8 cellular contexts compared by ENCODE assay signal in genomic region chr19:12494260-12494860, GRCh38. TPM values are rescaled to one million over a fixed set of nuclear protein-coding genes. Genes with fewer than 3 reads are reported as not detected.
DNase-seq lines count a peak whose midpoint lies in the region; ATAC-seq, FAIRE-seq and TF ChIP-seq lines count a peak whose summit lies in the region.

No MANE protein-coding gene starts in this region.

- RAD21 ChIA-PET in GM12878 (lab: Charles Lee; ENCODE audit: unreplicated experiment), result interaction anchor here (1.3 to 1.5 kb wide), 3 partner anchors 12 to 432 kb away, joined by 3 to 5 read pairs (median 5); partner anchors contain the start of gene ZNF563

- peak overlapping the region; percentile 19; the same call in 1 of the 2 replicates for H3K4me3 Mint-ChIP-seq in HFFc6

- H3K27me3 Mint-ChIP-seq in HFFc6 (ENCODE audit: insufficient read depth), result no peaks in the 10 kb centered on the region; the same call in 1 of the 2 replicates

- no peak for TF ChIP-seq CTCF in A673 (conservative IDR thresholded peaks at IDR 0.05; ENCODE audit: low read depth, low read length)
- no peak for TF ChIP-seq CTCF in HFFc6 (IDR thresholded peaks at IDR 0.05)
- TF ChIP-seq CTCF in GM12878 (IDR thresholded peaks at IDR 0.05 in 2 of 3, conservative IDR thresholded peaks at IDR 0.05 in 1 of 3; ENCODE audit: control insufficient read depth in 2 of 3, extremely low read depth in 1 of 3, insufficient read depth in 1 of 3, low read depth in 3 of 3, low read length in 3 of 3), result no peak

- FAIRE-seq in GM12878 (lab: Jason Lieb, UNC) (no peak), H54 (lab: Jason Lieb, UNC) (no peak)

- peak overlapping the region; percentile 76 for H3K4me2 ChIP-seq in GM12878 (ENCODE audit: control insufficient read depth, insufficient read depth)

- H4K20me1 ChIP-seq in GM12878 (ENCODE audit: control insufficient read depth, insufficient read depth), result no peaks in the 10 kb centered on the region

- H3K9me3 Mint-ChIP-seq in HFFc6, result peaks cover 8% of the 10 kb centered on the region

- CTCF ChIA-PET in A673 (lab: Charles Lee) (no interaction called here), GM12878 (lab: Yijun Ruan, JAX) (interaction anchor here (0.6 to 1.9 kb wide), 6 partner anchors 12 to 697 kb away, joined by 3 to 5 read pairs (median 4); no protein-coding TSS in a partner anchor)

- TF ChIP-seq EP300 in GM12878 (IDR thresholded peaks at IDR 0.05; ENCODE audit: borderline replicate concordance in 1 of 2, control insufficient read depth in 1 of 2, low read depth in 2 of 2, low read length in 2 of 2), result no peak

- peaks cover 12% of the 10 kb centered on the region for H3K4me1 Mint-ChIP-seq in HFFc6 (ENCODE audit: low read depth)

- in situ Hi-C loops in GM12878 (cut with MboI), result no loop called here

- ATAC-seq in GM12878, result no peak
- no peak for ATAC-seq in GM21381 (IDR thresholded peaks at IDR 0.05; ENCODE audit: unreplicated experiment)
- ATAC-seq in GM21515 (IDR thresholded peaks at IDR 0.05; ENCODE audit: unreplicated experiment), result no peak

- no peak for DNase-seq in A673 (ENCODE audit: low spot score)
- no peak for DNase-seq in HFFc6
- no peak for DNase-seq in GM12878 (ENCODE audit: low read depth, low spot score)
- DNase-seq in H54 (ENCODE audit: insufficient read length, low spot score), result no peak
- no peak for DNase-seq in AML-193 (lab: John Stamatoyannopoulos, UW)

- H3K36me3 Mint-ChIP-seq in HFFc6 (ENCODE audit: low read depth), result peaks cover 6% of the 10 kb centered on the region; the same call in 1 of the 2 replicates

- no peak for TF ChIP-seq RAD21 in GM12878 (IDR thresholded peaks at IDR 0.05; ENCODE audit: insufficient read depth, low read depth, low read length)

- H2AFZ ChIP-seq in GM12878 (ENCODE audit: control insufficient read depth, low read depth, low read length), result peak overlapping the region; percentile 98; the same call in 1 of the 2 replicates

- no peak overlapping the region for H3K9ac ChIP-seq in GM12878 (ENCODE audit: control insufficient read depth, insufficient read depth, low read length)

- H3K27me3 ChIP-seq in A673 (replicated peaks; ENCODE audit: insufficient read depth, low read depth, low read length, poor library complexity), result no peaks in the 10 kb centered on the region
- H3K27me3 ChIP-seq in GM12878 (replicated peaks in 1 of 2; ENCODE audit: control insufficient read depth in 2 of 2, insufficient read depth in 2 of 2, low read length in 1 of 2), result no peaks in the 10 kb centered on the region
- no peaks in the 10 kb centered on the region for H3K27me3 ChIP-seq in muscle layer of duodenum (ENCODE audit: low read depth, low read length)

- POLR2A ChIA-PET in A673 (lab: Charles Lee; ENCODE audit: low non-redundant PET), result interaction anchor here (0.5 kb wide), 1 partner anchor 653 kb away, joined by 3 read pairs; no protein-coding TSS in a partner anchor
- POLR2A ChIA-PET in GM12878 (lab: Charles Lee), result interaction anchor here (1.0 to 1.9 kb wide), 2 partner anchors 11 to 161 kb away, joined by 3 to 12 read pairs; partner anchors contain the start of gene ZNF563

- H3K9me3 ChIP-seq in A673 (ENCODE audit: low read depth, low read length, poor library complexity, severe bottlenecking), result peaks cover 3% of the 10 kb centered on the region
- peaks cover 6% of the 10 kb centered on the region; the same call in 2 of the 3 replicates for H3K9me3 ChIP-seq in GM12878 (replicated peaks; ENCODE audit: control insufficient read depth, insufficient read depth, low read length)
- H3K9me3 ChIP-seq in muscle layer of duodenum (ENCODE audit: control insufficient read depth in 1 of 2, low read length in 2 of 2), result no peaks in the 10 kb centered on the region

- peak overlapping the region; percentile 57 for H3K4me3 ChIP-seq in A673 (ENCODE audit: low read depth, low read length, poor library complexity, severe bottlenecking)
- no peak overlapping the region for H3K4me3 ChIP-seq in GM12878
- H3K4me3 ChIP-seq in muscle layer of duodenum (ENCODE audit: low read depth in 1 of 2, low read length in 2 of 2), result peak overlapping the region; percentile 75

- H3K4me1 ChIP-seq in A673 (ENCODE audit: insufficient read depth, low read length, poor library complexity, severe bottlenecking) (no peaks in the 10 kb centered on the region), GM12878 (ENCODE audit: control insufficient read depth, insufficient read depth, low read length) (no peaks in the 10 kb centered on the region), muscle layer of duodenum (ENCODE audit: control insufficient read depth in 1 of 2, insufficient read depth in 2 of 2, low read length in 2 of 2) (peaks cover 0 to 5% of the 10 kb centered on the region in 2 donors)

- no peaks in the 10 kb centered on the region for H3K79me2 ChIP-seq in GM12878 (ENCODE audit: control insufficient read depth, insufficient read depth, low read length)

- WGBS in GM12878 (ENCODE audit: insufficient coverage, insufficient replicate concordance, low lambda C conversion rate, missing lambda C conversion rate), result 68% methylated on average over 3 of the region's 3 CpGs

- SMC1A ChIA-PET in GM12878 (lab: Charles Lee; ENCODE audit: uncharacterized antibody, unreplicated experiment), result interaction anchor here (0.6 to 1.4 kb wide), 3 partner anchors 54 to 315 kb away, joined by 3 to 6 read pairs (median 5); partner anchors contain the start of genes ZNF442 and ZNF443

- TF ChIP-seq POLR2A in GM12878 (IDR thresholded peaks at IDR 0.05; ENCODE audit: low read depth, low read length) (no peak), H54 (IDR thresholded peaks at IDR 0.05; ENCODE audit: low read depth, low read length) (no peak)

- H3K36me3 ChIP-seq in A673 (ENCODE audit: insufficient read depth, low read length, poor library complexity, severe bottlenecking) (no peaks in the 10 kb centered on the region), GM12878 (ENCODE audit: control insufficient read depth in 2 of 2, insufficient read depth in 2 of 2, low read length in 1 of 2) (no peaks in the 10 kb centered on the region), muscle layer of duodenum (ENCODE audit: control insufficient read depth in 1 of 2, insufficient read depth in 2 of 2, low read length in 2 of 2) (no peaks in the 10 kb centered on the region)

- H3K27ac Mint-ChIP-seq in HFFc6, result no peak overlapping the region

- intact Hi-C loops in A673 (cut with micrococcal nuclease; ENCODE audit: unreplicated experiment), result no loop called here
- intact Hi-C loops in GM12878 (cut with micrococcal nuclease; ENCODE audit: unreplicated experiment), result no loop called here

- BruUV-seq in A673 (replicated peaks; lab: Mats Ljungman, UMichigan) (no TSS peak), GM12878 (replicated peaks; lab: Mats Ljungman, UMichigan) (no TSS peak)

- H3K27ac ChIP-seq in A673 (ENCODE audit: low read depth, low read length, poor library complexity, severe bottlenecking), result no peak overlapping the region
- H3K27ac ChIP-seq in GM12878 (ENCODE audit: control insufficient read depth, insufficient read depth), result no peak overlapping the region
- H3K27ac ChIP-seq in muscle layer of duodenum (ENCODE audit: low read length), result peak overlapping the region; percentile 73

RNA-seq across cellular contexts. Expression of gene ZNF709, which starts 9.7 kb away (rescaled TPM):
- total RNA-seq in A673 (2021) (3.6 and 5.1 TPM in 2 replicates), GM12878 (2014; rRNA removed) (1.5 and 2.5 TPM in 2 replicates), GM12878 (2014; rRNA removed; fragmentation: Illumina TruSeq; extraction: Trizol) (2.3 and 2.5 TPM in 2 replicates), GM12878 (2021) (1.3 and 1.7 TPM in 2 replicates)
- total RNA-seq in HFFc6 (2021; fragmentation: NEBNext Ultra II Directional; extraction: Animal tissue kit (Norgen Biotek cat#: 25700)), result 1 to 10 TPM in 5 of 6 experiments, under 1 TPM in 1; 0.99 to 1.7 (median 1.2) TPM
- total RNA-seq in GM12878 (2013; cell fraction: nucleolus; rRNA removed), result 8.1 and 10.1 TPM in 2 replicates
- polyA plus RNA-seq in GM12878 (2011; ENCODE audit: low read depth), result 0.97 TPM
- polyA plus RNA-seq in GM12878 (2011; rRNA removed) (1.9 and 3.1 TPM in 2 replicates), GM12878 (2014; fragmentation: Illumina TruSeq; extraction: Trizol) (0.57 and 1.00 TPM in 2 replicates), GM12878 (2014; fragmentation: Nextera tagmentation; extraction: Ambion mirVana) (under 1 TPM; 0.27 to 0.56 TPM), GM12878 (2014; rRNA removed) (0.63 and 1.5 TPM in 2 replicates), GM12878 (2016; fragmentation: Nextera tagmentation; extraction: Ambion mirVana) (1 to 10 TPM in 1 of 2 experiments, under 1 TPM in 1; 0.75 to 1.7 TPM)
- 0.80 and 1.2 TPM in 2 replicates for polyA plus RNA-seq in GM12878 (2011; cell fraction: cytosol; rRNA removed)
- polyA plus RNA-seq in GM12878 (2011; cell fraction: nucleus; rRNA removed), result 0.75 and 0.91 TPM in 2 replicates
- 0.65 and 1.1 TPM in 2 replicates for polyA plus RNA-seq in GM12878 (2012)
- 3.2 and 3.4 TPM in 2 replicates for polyA minus RNA-seq in GM12878 (2011; rRNA and poly(A)+ RNA removed)
- polyA minus RNA-seq in GM12878 (2011; cell fraction: cytosol; rRNA and poly(A)+ RNA removed), result 0.80 and 1.2 TPM in 2 replicates
- 1.8 and 2.2 TPM in 2 replicates for polyA minus RNA-seq in GM12878 (2011; cell fraction: nucleus; rRNA and poly(A)+ RNA removed)

RNA-seq across cellular contexts. Expression of gene ZNF443, which starts 53.5 kb away (rescaled TPM):
- total RNA-seq in A673 (2021) (4.3 and 5.2 TPM in 2 replicates), GM12878 (2014; rRNA removed) (3.6 and 4.0 TPM in 2 replicates), GM12878 (2014; rRNA removed; fragmentation: Illumina TruSeq; extraction: Trizol) (5.8 and 6.0 TPM in 2 replicates), GM12878 (2021) (3.9 and 4.2 TPM in 2 replicates)
- total RNA-seq in HFFc6 (2021; fragmentation: NEBNext Ultra II Directional; extraction: Animal tissue kit (Norgen Biotek cat#: 25700)), result 1 to 10 TPM; 1.1 to 1.8 (median 1.5) TPM
- 24.1 and 25.2 TPM in 2 replicates for total RNA-seq in GM12878 (2013; cell fraction: nucleolus; rRNA removed)
- polyA plus RNA-seq in GM12878 (2011; ENCODE audit: low read depth), result 0.92 TPM
- polyA plus RNA-seq in GM12878 (2011; rRNA removed) (9.1 and 14.2 TPM in 2 replicates), GM12878 (2014; fragmentation: Illumina TruSeq; extraction: Trizol) (3.4 and 4.1 TPM in 2 replicates), GM12878 (2014; fragmentation: Nextera tagmentation; extraction: Ambion mirVana) (1 to 10 TPM; 3.0 to 4.5 TPM), GM12878 (2014; rRNA removed) (1.8 and 2.1 TPM in 2 replicates), GM12878 (2016; fragmentation: Nextera tagmentation; extraction: Ambion mirVana) (1 to 10 TPM; 3.0 to 4.1 TPM)
- 3.1 and 3.2 TPM in 2 replicates for polyA plus RNA-seq in GM12878 (2011; cell fraction: cytosol; rRNA removed)
- 6.1 and 6.9 TPM in 2 replicates for polyA plus RNA-seq in GM12878 (2011; cell fraction: nucleus; rRNA removed)
- polyA plus RNA-seq in GM12878 (2012), result 1.2 and 1.9 TPM in 2 replicates
- polyA minus RNA-seq in GM12878 (2011; rRNA and poly(A)+ RNA removed), result 10.4 and 15.9 TPM in 2 replicates
- 4.8 and 6.0 TPM in 2 replicates for polyA minus RNA-seq in GM12878 (2011; cell fraction: cytosol; rRNA and poly(A)+ RNA removed)
- 8.0 and 11.5 TPM in 2 replicates for polyA minus RNA-seq in GM12878 (2011; cell fraction: nucleus; rRNA and poly(A)+ RNA removed)

RNA-seq across cellular contexts. Expression of gene ZNF564, which starts 56.9 kb away (rescaled TPM):
- 6.3 and 7.9 TPM in 2 replicates for total RNA-seq in A673 (2021)
- total RNA-seq in HFFc6 (2021; fragmentation: NEBNext Ultra II Directional; extraction: Animal tissue kit (Norgen Biotek cat#: 25700)), result 1 to 10 TPM; 3.5 to 4.7 (median 4.2) TPM
- total RNA-seq in GM12878 (2013; cell fraction: nucleolus; rRNA removed), result 28.4 and 29.3 TPM in 2 replicates
- 4.1 and 4.7 TPM in 2 replicates for total RNA-seq in GM12878 (2014; rRNA removed)
- total RNA-seq in GM12878 (2014; rRNA removed; fragmentation: Illumina TruSeq; extraction: Trizol), result 6.1 and 6.8 TPM in 2 replicates
- 5.4 and 7.4 TPM in 2 replicates for total RNA-seq in GM12878 (2021)
- 5.5 TPM for polyA plus RNA-seq in GM12878 (2011; ENCODE audit: low read depth)
- 5.6 and 9.6 TPM in 2 replicates for polyA plus RNA-seq in GM12878 (2011; rRNA removed)
- 2.2 and 2.5 TPM in 2 replicates for polyA plus RNA-seq in GM12878 (2011; cell fraction: cytosol; rRNA removed)
- polyA plus RNA-seq in GM12878 (2011; cell fraction: nucleus; rRNA removed), result 5.9 and 6.8 TPM in 2 replicates
- 3.9 and 4.7 TPM in 2 replicates for polyA plus RNA-seq in GM12878 (2012)
- polyA plus RNA-seq in GM12878 (2014; fragmentation: Illumina TruSeq; extraction: Trizol), result 4.5 and 6.2 TPM in 2 replicates
- 1 to 10 TPM; 1.5 to 1.8 TPM for polyA plus RNA-seq in GM12878 (2014; fragmentation: Nextera tagmentation; extraction: Ambion mirVana)
- polyA plus RNA-seq in GM12878 (2014; rRNA removed), result 2.3 and 5.2 TPM in 2 replicates
- 1 to 10 TPM; 7.6 to 8.9 TPM for polyA plus RNA-seq in GM12878 (2016; fragmentation: Nextera tagmentation; extraction: Ambion mirVana)
- polyA minus RNA-seq in GM12878 (2011; rRNA and poly(A)+ RNA removed), result 4.8 and 5.4 TPM in 2 replicates
- 4.2 and 5.7 TPM in 2 replicates for polyA minus RNA-seq in GM12878 (2011; cell fraction: cytosol; rRNA and poly(A)+ RNA removed)
- polyA minus RNA-seq in GM12878 (2011; cell fraction: nucleus; rRNA and poly(A)+ RNA removed), result 7.4 and 18.0 TPM in 2 replicates
